24 cellular contexts compared by ENCODE assay signal in genomic region chrX:101359966-101360365, GRCh38. TPM values are rescaled to one million over a fixed set of nuclear protein-coding genes. Genes with fewer than 3 reads are reported as not detected.
DNase-seq lines count a peak whose midpoint lies in the region; ATAC-seq and TF ChIP-seq lines count a peak whose summit lies in the region.
"Had no signal": no experiment of that assay in that cellular context is flagged by ENCODE, and none has a peak within 500 bp of the region (broad histone marks: within the 10 kb centered on the region; RNA-seq: fewer than 3 reads in every experiment).

No MANE protein-coding gene starts in this region.

- CTCF ChIA-PET in mammary epithelial cell (lab: Charles Lee; ENCODE audit: low non-redundant PET) (no interaction called here), MCF 10A (lab: Yijun Ruan, JAX) (interaction anchor here (0.6 to 0.7 kb wide), 2 partner anchors 41 to 242 kb away, joined by 3 to 6 read pairs; no protein-coding TSS in a partner anchor), IMR-90 (lab: Yijun Ruan, JAX) (no interaction called here)

- no peak overlapping the region for H2BK120ac ChIP-seq in IMR-90 (ENCODE audit: low read depth, low read length)

- TF ChIP-seq CTCF in mammary epithelial cell (conservative IDR thresholded peaks at IDR 0.05 in 1 of 2, IDR thresholded peaks at IDR 0.05 in 1 of 2; ENCODE audit: extremely low read depth in 1 of 2, insufficient read depth in 1 of 2, low read depth in 1 of 2, low read length in 2 of 2) (no peak), MCF 10A (IDR thresholded peaks at IDR 0.05; ENCODE audit: unreplicated experiment) (no peak), IMR-90 (conservative IDR thresholded peaks at IDR 0.05; ENCODE audit: low read depth, low read length) (no peak), testis (IDR thresholded peaks at IDR 0.05) (no peak)

- H2AK9ac ChIP-seq in IMR-90 (replicated peaks; ENCODE audit: low read depth, low read length, poor library complexity): peak overlapping the region; percentile 63

- no peak overlapping the region for H2BK5ac ChIP-seq in IMR-90 (ENCODE audit: low read depth, low read length, poor library complexity, severe bottlenecking)

- H3K9ac ChIP-seq in mammary epithelial cell (ENCODE audit: insufficient read depth, low read length) (no peak overlapping the region), IMR-90 (ENCODE audit: low read depth, low read length) (no peak overlapping the region)

- H3K4me1 Mint-ChIP-seq in MCF 10A (ENCODE audit: insufficient read depth, unreplicated experiment): no peaks in the 10 kb centered on the region

- ATAC-seq in IMR-90 (ENCODE audit: low read depth): peak; percentile 76

- H3K4me2 ChIP-seq in mammary epithelial cell (ENCODE audit: insufficient read depth, low read depth, low read length) (no peak overlapping the region), IMR-90 (ENCODE audit: low read depth, low read length) (no peak overlapping the region)

- TF ChIP-seq POLR2A in IMR-90 (IDR thresholded peaks at IDR 0.05; ENCODE audit: low read depth, low read length) (no peak), testis (IDR thresholded peaks at IDR 0.05) (no peak)

- H3K4me1 ChIP-seq in mammary epithelial cell (ENCODE audit: insufficient read depth, low read length) (no peaks in the 10 kb centered on the region), IMR-90 (ENCODE audit: control insufficient read depth, insufficient read depth, low read length) (no peaks in the 10 kb centered on the region), testis (no peaks in the 10 kb centered on the region)

- peak overlapping the region in 1 of 2 experiments; percentile 40; a peak in 1 of 4 replicates for H4K8ac ChIP-seq in IMR-90 (ENCODE audit: low read depth in 2 of 2, low read length in 2 of 2)

- WGBS in mammary epithelial cell (ENCODE audit: low coverage, missing lambda C conversion rate): 33% methylated on average over 1 of the region's 1 CpG
- WGBS in IMR-90 (ENCODE audit: extremely low coverage in 2 of 2, insufficient read length in 1 of 2), 2 experiments: no CpG with 5 or more reads among the region's 1 CpG
- WGBS in testis, 2 donors: 25 to 38% methylated on average over 1 of the region's 1 CpG

- H4K20me1 ChIP-seq in mammary epithelial cell (ENCODE audit: insufficient read depth, low read length): no peaks in the 10 kb centered on the region
- no peaks in the 10 kb centered on the region for H4K20me1 ChIP-seq in IMR-90 (ENCODE audit: insufficient read depth, low read length)

- no peak for TF ChIP-seq RAD21 in IMR-90 (IDR thresholded peaks at IDR 0.05; ENCODE audit: low read length)

- H3K36me3 ChIP-seq in mammary epithelial cell (ENCODE audit: insufficient read depth, low read length) (no peaks in the 10 kb centered on the region), IMR-90 (ENCODE audit: control insufficient read depth, insufficient read depth, low read length) (no peaks in the 10 kb centered on the region), testis (ENCODE audit: low read depth, missing control alignments) (no peaks in the 10 kb centered on the region)

- no peak overlapping the region for H4K5ac ChIP-seq in IMR-90 (ENCODE audit: low read depth, low read length)

- no peak overlapping the region for H3K4me3 ChIP-seq in mammary epithelial cell (replicated peaks in 1 of 3; ENCODE audit: insufficient read depth in 1 of 3, low read depth in 2 of 3, low read length in 3 of 3)
- H3K4me3 ChIP-seq in IMR-90 (ENCODE audit: insufficient read depth, low read depth, low read length): no peak overlapping the region
- no peak overlapping the region for H3K4me3 ChIP-seq in testis

- H2AFZ ChIP-seq in mammary epithelial cell (ENCODE audit: low read depth, low read length) (no peak overlapping the region), IMR-90 (replicated peaks; ENCODE audit: low read length, poor library complexity) (peak overlapping the region; percentile 83)

- peak overlapping the region; percentile 9; the same call in 1 of the 2 replicates for H3K4ac ChIP-seq in IMR-90 (ENCODE audit: low read depth, low read length)

- H3K27me3 Mint-ChIP-seq in MCF 10A (ENCODE audit: insufficient read depth, unreplicated experiment): peaks cover 59% of the 10 kb centered on the region
- H3K27me3 Mint-ChIP-seq: B cell, IgD-negative memory B cell had no signal

- dilution Hi-C loops in mammary epithelial cell (cut with HindIII; ENCODE audit: low sequenced_read_pairs) (no loop called here), IMR-90 (cut with HindIII; ENCODE audit: low sequenced_read_pairs, unreplicated experiment) (no loop called here)

- intact Hi-C loops in mammary epithelial cell (cut with micrococcal nuclease) (no loop called here), MCF 10A (cut with micrococcal nuclease) (no loop called here), IMR-90 (cut with micrococcal nuclease) (no loop called here), testis (cut with DNase I; ENCODE audit: low total_unique reads) (no loop called here)

- in situ Hi-C loops in mammary epithelial cell (cut with MboI; ENCODE audit: low sequenced_read_pairs in 2 of 2): no loop called here
- in situ Hi-C loops in IMR-90 (cut with MboI; ENCODE audit: low sequenced_read_pairs): no loop called here

- no peak overlapping the region for H3K27ac ChIP-seq in mammary epithelial cell (ENCODE audit: insufficient read depth, low read depth, low read length)
- no peak overlapping the region for H3K27ac ChIP-seq in IMR-90 (ENCODE audit: insufficient read depth, low read length)
- no peak overlapping the region for H3K27ac ChIP-seq in epithelial cell of prostate
- no peak overlapping the region for H3K27ac ChIP-seq in testis
- H3K27ac ChIP-seq: 22Rv1, HL-60 had no signal

- H3K56ac ChIP-seq in IMR-90 (ENCODE audit: extremely low read depth, insufficient read depth, low read length): no peak overlapping the region

- H3K27me3 ChIP-seq in mammary epithelial cell (ENCODE audit: insufficient read depth, low read length): no peaks in the 10 kb centered on the region
- H3K27me3 ChIP-seq in IMR-90 (ENCODE audit: control insufficient read depth, insufficient read depth, low read length): peaks cover 10% of the 10 kb centered on the region; the same call in 1 of the 2 replicates
- no peaks in the 10 kb centered on the region for H3K27me3 ChIP-seq in testis

- no peak overlapping the region for H3K14ac ChIP-seq in IMR-90 (replicated peaks; ENCODE audit: low read depth, low read length)

- no peak overlapping the region for H4K91ac ChIP-seq in IMR-90 (ENCODE audit: insufficient read depth, low read depth, low read length)

- H3K79me1 ChIP-seq in IMR-90 (ENCODE audit: low read depth in 1 of 2, low read length in 2 of 2): no peaks in the 10 kb centered on the region

- peaks cover 5% of the 10 kb centered on the region; the same call in 1 of the 2 replicates for H3K9me1 ChIP-seq in IMR-90 (ENCODE audit: insufficient read depth, low read length)

- no peak overlapping the region for H2BK20ac ChIP-seq in IMR-90 (ENCODE audit: low read depth, low read length)

- no peaks in the 10 kb centered on the region for H3K9me3 Mint-ChIP-seq in MCF 10A (ENCODE audit: unreplicated experiment)
- H3K9me3 Mint-ChIP-seq: IgD-negative memory B cell had no signal

- no peak overlapping the region for H3K4me3 Mint-ChIP-seq in MCF 10A (ENCODE audit: unreplicated experiment)
- H3K4me3 Mint-ChIP-seq: B cell, IgD-negative memory B cell had no signal

- H3K27ac Mint-ChIP-seq in MCF 10A (ENCODE audit: low read depth, unreplicated experiment): no peak overlapping the region
- H3K27ac Mint-ChIP-seq: IgD-negative memory B cell had no signal

- H2AK5ac ChIP-seq in IMR-90 (ENCODE audit: low read depth, low read length): no peak overlapping the region

- POLR2A ChIA-PET in MCF 10A (lab: Yijun Ruan, JAX): no interaction called here
- POLR2A ChIA-PET in IMR-90 (lab: Charles Lee; ENCODE audit: unreplicated experiment): no interaction called here

- BruUV-seq in mammary epithelial cell (replicated peaks; lab: Mats Ljungman, UMichigan): no TSS peak
- no TSS peak for BruUV-seq in MCF 10A (replicated peaks; lab: Mats Ljungman, UMichigan)
- BruUV-seq in IMR-90 (replicated peaks; lab: Mats Ljungman, UMichigan): no TSS peak

- H3K36me3 Mint-ChIP-seq in MCF 10A (ENCODE audit: insufficient read depth, unreplicated experiment): peaks cover 6% of the 10 kb centered on the region

- H3K79me2 ChIP-seq in mammary epithelial cell (ENCODE audit: insufficient read depth, low read length): no peaks in the 10 kb centered on the region

- H2BK15ac ChIP-seq in IMR-90 (ENCODE audit: low read depth, low read length): no peak overlapping the region

- H3K23ac ChIP-seq in IMR-90 (ENCODE audit: low read depth, low read length): no peak overlapping the region

- no peak overlapping the region for H3K18ac ChIP-seq in IMR-90 (ENCODE audit: low read depth, low read length)

- H3K9me3 ChIP-seq in mammary epithelial cell (replicated peaks; ENCODE audit: insufficient read depth, low read length) (no peaks in the 10 kb centered on the region), IMR-90 (ENCODE audit: control insufficient read depth, insufficient read depth, low read length) (no peaks in the 10 kb centered on the region), testis (no peaks in the 10 kb centered on the region)

- DNase-seq in mammary epithelial cell (peak; percentile 9), MCF 10A (ENCODE audit: unreplicated experiment) (no peak), IMR-90 (peak; percentile 52), epithelial cell of prostate (ENCODE audit: low read depth, low spot score) (peak; percentile 20), testis (peak; percentile 57), SK-N-DZ (ENCODE audit: low spot score) (no peak), NOMO-1 (lab: John Stamatoyannopoulos, UW; ENCODE audit: unreplicated experiment in 2 of 2) (no peak)
- DNase-seq in activated CD8-positive, alpha-beta memory T cell treated with anti-CD3 and anti-CD28 coated beads, Interleukin-2, amount 50 U/mL, for 48 hours: no peak
- DNase-seq: COR-L47, DMS 273 treated with DMSO at 0.1 percent for 48 hours, Karpas-422, NCI-H1092 treated with DMSO at 0.1 percent for 48 hours, NCI-H146, NCI-H2081, NCI-H446 treated with DMSO at 0.1 percent for 48 hours, NCI-H69, SHP77 treated with DMSO at 0.1 percent for 48 hours had no signal

RNA-seq across cellular contexts. Expression of gene TIMM8A, which starts 11.4 kb away (rescaled TPM):
- total RNA-seq in mammary epithelial cell: 10 to 100 TPM in 1 of 2 donors, 1 to 10 TPM in 1; 7.8 to 19.9 TPM
- polyA plus RNA-seq in mammary epithelial cell: 16.0 TPM
- polyA minus RNA-seq in mammary epithelial cell: 1.6 TPM
- total RNA-seq in MCF 10A (2022): 14.9 and 17.2 TPM in 2 replicates
- total RNA-seq in IMR-90 (2012; rRNA removed): 2.2 and 3.1 TPM in 2 replicates
- polyA plus RNA-seq in IMR-90 (2012; rRNA removed): 10.3 and 11.6 TPM in 2 replicates
- polyA plus RNA-seq in IMR-90 (2012; cell fraction: cytosol; rRNA removed): 7.0 and 11.0 TPM in 2 replicates
- 1.9 and 3.6 TPM in 2 replicates for polyA plus RNA-seq in IMR-90 (2012; cell fraction: nucleus; rRNA removed; ENCODE audit: low replicate concordance)
- 10 to 100 TPM in 1 of 2 donors, 1 to 10 TPM in 1; 9.3 to 11.1 TPM for total RNA-seq in testis
- polyA plus RNA-seq in testis (ENCODE audit: insufficient read depth, low read depth, low replicate concordance): 8.2 TPM
- 10.8 and 18.3 TPM in 2 replicates for polyA plus RNA-seq in SK-N-DZ (2014; cell fraction: cytosol; rRNA removed)
- 8.1 and 12.8 TPM in 2 replicates for polyA plus RNA-seq in SK-N-DZ (2014; cell fraction: nucleus; rRNA removed)

RNA-seq across cellular contexts. Expression of gene BTK, which starts 26.0 kb away (rescaled TPM):
- total RNA-seq in mammary epithelial cell: under 1 TPM in 1 of 2 donors, not detected in 1; under 0.01 TPM
- polyA plus RNA-seq in mammary epithelial cell: not detected
- not detected for polyA minus RNA-seq in mammary epithelial cell
- not detected in 2 replicates for total RNA-seq in MCF 10A (2022)
- not detected in 2 replicates for total RNA-seq in IMR-90 (2012; rRNA removed)
- not detected in 2 replicates for polyA plus RNA-seq in IMR-90 (2012; rRNA removed)
- 0.22 TPM in 1 of 2 replicates, not detected in the other for polyA plus RNA-seq in IMR-90 (2012; cell fraction: cytosol; rRNA removed)
- polyA plus RNA-seq in IMR-90 (2012; cell fraction: nucleus; rRNA removed; ENCODE audit: low replicate concordance): 0.03 TPM in 1 of 2 replicates, not detected in the other
- 1 to 10 TPM; 3.6 to 6.9 TPM for total RNA-seq in testis
- polyA plus RNA-seq in testis (ENCODE audit: insufficient read depth, low read depth, low replicate concordance): 3.9 TPM
- polyA plus RNA-seq in SK-N-DZ (2014; cell fraction: cytosol; rRNA removed): not detected in 2 replicates
- not detected in 2 replicates for polyA plus RNA-seq in SK-N-DZ (2014; cell fraction: nucleus; rRNA removed)
- total RNA-seq: H4, RPMI7951 had no signal
- polyA plus RNA-seq: AG04450 had no signal

RNA-seq across cellular contexts. Expression of gene RPL36A, which starts 30.8 kb away (rescaled TPM):
- 100 to 1,000 TPM; 288 to 293 TPM for total RNA-seq in mammary epithelial cell
- polyA plus RNA-seq in mammary epithelial cell: 2,001 TPM
- 121 TPM for polyA minus RNA-seq in mammary epithelial cell
- total RNA-seq in MCF 10A (2022): 445 and 482 TPM in 2 replicates
- 677 and 1,679 TPM in 2 replicates for total RNA-seq in IMR-90 (2012; rRNA removed)
- polyA plus RNA-seq in IMR-90 (2012; rRNA removed): 1,999 and 2,412 TPM in 2 replicates
- 794 and 2,086 TPM in 2 replicates for polyA plus RNA-seq in IMR-90 (2012; cell fraction: cytosol; rRNA removed)
- polyA plus RNA-seq in IMR-90 (2012; cell fraction: nucleus; rRNA removed; ENCODE audit: low replicate concordance): 62.2 and 963 TPM in 2 replicates
- 100 to 1,000 TPM; 177 to 507 TPM for total RNA-seq in testis
- polyA plus RNA-seq in testis (ENCODE audit: insufficient read depth, low read depth, low replicate concordance): 619 TPM
- 4,414 and 4,832 TPM in 2 replicates for polyA plus RNA-seq in SK-N-DZ (2014; cell fraction: cytosol; rRNA removed)
- polyA plus RNA-seq in SK-N-DZ (2014; cell fraction: nucleus; rRNA removed): 4,035 and 6,027 TPM in 2 replicates

RNA-seq across cellular contexts. Expression of gene GLA, which starts 47.8 kb away (rescaled TPM):
- 10 to 100 TPM; 21.3 to 28.8 TPM for total RNA-seq in mammary epithelial cell
- 43.4 TPM for polyA plus RNA-seq in mammary epithelial cell
- polyA minus RNA-seq in mammary epithelial cell: 75.7 TPM
- total RNA-seq in MCF 10A (2022): 11.7 and 13.3 TPM in 2 replicates
- 37.2 and 38.7 TPM in 2 replicates for total RNA-seq in IMR-90 (2012; rRNA removed)
- polyA plus RNA-seq in IMR-90 (2012; rRNA removed): 26.4 and 27.9 TPM in 2 replicates
- 11.8 and 15.8 TPM in 2 replicates for polyA plus RNA-seq in IMR-90 (2012; cell fraction: cytosol; rRNA removed)
- 14.3 and 57.2 TPM in 2 replicates for polyA plus RNA-seq in IMR-90 (2012; cell fraction: nucleus; rRNA removed; ENCODE audit: low replicate concordance)
- 10 to 100 TPM; 12.5 to 16.2 TPM for total RNA-seq in testis
- polyA plus RNA-seq in testis (ENCODE audit: insufficient read depth, low read depth, low replicate concordance): 17.9 TPM
- 50.1 and 59.0 TPM in 2 replicates for polyA plus RNA-seq in SK-N-DZ (2014; cell fraction: cytosol; rRNA removed)
- polyA plus RNA-seq in SK-N-DZ (2014; cell fraction: nucleus; rRNA removed): 104 and 106 TPM in 2 replicates

RNA-seq across cellular contexts. Expression of gene HNRNPH2, which starts 48.1 kb away (rescaled TPM):
- total RNA-seq in mammary epithelial cell (10 to 100 TPM; 49.1 to 51.2 TPM), MCF 10A (2022) (35.5 and 44.2 TPM in 2 replicates), IMR-90 (2012; rRNA removed) (54.3 and 95.3 TPM in 2 replicates), testis (10 to 100 TPM; 31.1 to 39.5 TPM)
- polyA plus RNA-seq in mammary epithelial cell (29.6 TPM), IMR-90 (2012; rRNA removed) (31.4 and 42.8 TPM in 2 replicates), testis (ENCODE audit: insufficient read depth, low read depth, low replicate concordance) (46.3 TPM)
- 26.9 TPM for polyA minus RNA-seq in mammary epithelial cell
- polyA plus RNA-seq in IMR-90 (2012; cell fraction: cytosol; rRNA removed): 5.2 and 10.1 TPM in 2 replicates
- polyA plus RNA-seq in IMR-90 (2012; cell fraction: nucleus; rRNA removed; ENCODE audit: low replicate concordance): 1.4 and 12.2 TPM in 2 replicates
- 57.3 and 58.1 TPM in 2 replicates for polyA plus RNA-seq in SK-N-DZ (2014; cell fraction: cytosol; rRNA removed)
- polyA plus RNA-seq in SK-N-DZ (2014; cell fraction: nucleus; rRNA removed): 12.2 and 23.3 TPM in 2 replicates

Comparison
In these comparisons a context has a peak if more than half of its experiments do, and no peak if none do; other contexts are left out.
1. DNase-seq: peak in mammary epithelial cell (single experiment), IMR-90 (single experiment), epithelial cell of prostate (single experiment) and testis (single experiment); none in MCF 10A (single experiment), activated CD8-positive, alpha-beta memory T cell treated with anti-CD3 and anti-CD28 coated beads, Interleukin-2, amount 50 U/mL, for 48 hours (single experiment), SK-N-DZ (single experiment) and NOMO-1 (0 of 2).